1 cellular context compared by ENCODE assay signal in the genomic region with DNA sequence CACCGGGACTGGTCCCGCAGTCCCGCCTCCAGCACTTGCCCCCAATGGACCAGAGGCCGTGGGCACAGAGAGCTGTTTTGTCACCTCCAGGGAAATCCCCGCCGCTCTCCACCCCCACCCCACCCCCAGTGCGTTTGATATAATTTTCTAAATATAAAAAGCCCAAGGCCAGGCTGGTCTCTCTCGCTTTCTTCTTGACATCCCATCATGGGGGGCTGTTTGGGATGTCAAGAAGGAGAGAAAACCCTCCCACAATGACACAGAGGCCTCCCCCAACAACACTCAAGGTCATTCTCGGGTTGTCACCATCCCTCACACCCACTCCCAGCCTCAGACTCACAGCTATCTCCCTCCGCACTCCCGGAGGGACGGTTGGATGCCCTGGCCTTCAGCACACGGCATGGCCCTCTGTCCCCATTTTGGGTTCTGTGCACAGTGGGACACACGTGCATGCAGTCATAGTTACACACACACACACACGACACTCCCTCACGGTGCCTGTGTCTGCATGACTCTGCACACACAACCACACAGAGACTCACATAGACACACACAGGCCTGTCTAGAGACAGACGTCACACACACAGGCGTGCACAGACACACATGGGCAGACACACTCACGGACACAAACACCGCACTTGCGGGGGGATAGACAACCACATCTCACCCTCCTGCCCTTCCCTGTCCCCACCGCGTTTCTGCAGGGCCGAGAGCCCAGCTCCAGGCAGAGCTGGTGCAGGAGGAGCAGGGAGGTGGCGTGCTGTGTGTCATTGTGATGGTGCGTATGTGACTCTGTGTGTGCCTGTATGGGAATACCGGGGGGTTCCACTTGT.
A peak's percentile ranks its signal among the peaks of the same experiment; 100 is the strongest.
TF ChIP-seq lines count a peak whose summit lies in the region.

No MANE protein-coding gene starts in this region.

TF ChIP-seq in GM12878, 131 proteins besides CTCF, POLR2A, EP300 and RAD21 (continued from another document):
- TF ChIP-seq, protein P1, sequence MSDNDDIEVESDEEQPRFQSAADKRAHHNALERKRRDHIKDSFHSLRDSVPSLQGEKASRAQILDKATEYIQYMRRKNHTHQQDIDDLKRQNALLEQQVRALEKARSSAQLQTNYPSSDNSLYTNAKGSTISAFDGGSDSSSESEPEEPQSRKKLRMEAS (IDR thresholded peaks at IDR 0.05; ENCODE audit: low read depth, low read length): no peak
- TF ChIP-seq IKZF2 (IDR thresholded peaks at IDR 0.05) (0 out of 4 replicates have a peak, but pooled peaks of 1 of the 2 experiments have one; percentile 18), ZSCAN29 (IDR thresholded peaks at IDR 0.05) (no peak), CEBPB (IDR thresholded peaks at IDR 0.05; ENCODE audit: borderline replicate concordance in 1 of 2, low read depth in 2 of 2, low read length in 2 of 2) (no peak), NFIC (IDR thresholded peaks at IDR 0.05; ENCODE audit: low read depth, low read length) (no peak), MEF2B (IDR thresholded peaks at IDR 0.05; ENCODE audit: partially characterized antibody, poor library complexity, severe bottlenecking) (peak; percentile 8), ZNF207 (IDR thresholded peaks at IDR 0.05; ENCODE audit: borderline replicate concordance) (no peak), ZBED1 (IDR thresholded peaks at IDR 0.05; ENCODE audit: borderline replicate concordance) (no peak), CHD2 (IDR thresholded peaks at IDR 0.05; ENCODE audit: borderline replicate concordance, low read depth, low read length) (no peak), RUNX3 (IDR thresholded peaks at IDR 0.05; ENCODE audit: low read length) (0 out of 2 replicates have a peak, but pooled peaks have one; percentile 0), BCL11A (IDR thresholded peaks at IDR 0.05; ENCODE audit: low read depth, low read length) (no peak), MEF2A (IDR thresholded peaks at IDR 0.05; ENCODE audit: insufficient read depth, low read depth, low read length) (no peak), ZZZ3 (IDR thresholded peaks at IDR 0.05; ENCODE audit: control insufficient read depth, insufficient read length, low read depth) (no peak), MTA2 (IDR thresholded peaks at IDR 0.05; ENCODE audit: low read depth) (no peak), NFXL1 (IDR thresholded peaks at IDR 0.05; ENCODE audit: borderline replicate concordance) (no peak), RCOR1 (conservative IDR thresholded peaks at IDR 0.05; ENCODE audit: low read depth, low read length) (no peak), HDAC6 (IDR thresholded peaks at IDR 0.05; ENCODE audit: unreplicated experiment) (no peak), EGR1 (IDR thresholded peaks at IDR 0.05; ENCODE audit: borderline replicate concordance in 1 of 2, low read depth in 2 of 2, low read length in 2 of 2) (0 out of 3 replicates have a peak, but pooled peaks of 1 of the 2 experiments have one; percentile 26), PAX5 (IDR thresholded peaks at IDR 0.05; ENCODE audit: borderline replicate concordance, low read depth, low read length) (0 out of 2 replicates have a peak, but pooled peaks have one; percentile 10), POU2F2 (IDR thresholded peaks at IDR 0.05; ENCODE audit: borderline replicate concordance, low read depth, low read length) (no peak), BHLHE40 (IDR thresholded peaks at IDR 0.05; ENCODE audit: borderline replicate concordance in 1 of 2, low read depth in 2 of 2, low read length in 1 of 2) (peak in 1 of 2 experiments; percentile 40; a peak in 1 of 4 replicates), DPF2 (IDR thresholded peaks at IDR 0.05) (0 out of 2 replicates have a peak, but pooled peaks have one; percentile 22)
- TF ChIP-seq, protein P2, sequence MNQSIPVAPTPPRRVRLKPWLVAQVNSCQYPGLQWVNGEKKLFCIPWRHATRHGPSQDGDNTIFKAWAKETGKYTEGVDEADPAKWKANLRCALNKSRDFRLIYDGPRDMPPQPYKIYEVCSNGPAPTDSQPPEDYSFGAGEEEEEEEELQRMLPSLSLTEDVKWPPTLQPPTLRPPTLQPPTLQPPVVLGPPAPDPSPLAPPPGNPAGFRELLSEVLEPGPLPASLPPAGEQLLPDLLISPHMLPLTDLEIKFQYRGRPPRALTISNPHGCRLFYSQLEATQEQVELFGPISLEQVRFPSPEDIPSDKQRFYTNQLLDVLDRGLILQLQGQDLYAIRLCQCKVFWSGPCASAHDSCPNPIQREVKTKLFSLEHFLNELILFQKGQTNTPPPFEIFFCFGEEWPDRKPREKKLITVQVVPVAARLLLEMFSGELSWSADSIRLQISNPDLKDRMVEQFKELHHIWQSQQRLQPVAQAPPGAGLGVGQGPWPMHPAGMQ (IDR thresholded peaks at IDR 0.05; ENCODE audit: borderline replicate concordance): no peak
- TF ChIP-seq, protein P3, sequence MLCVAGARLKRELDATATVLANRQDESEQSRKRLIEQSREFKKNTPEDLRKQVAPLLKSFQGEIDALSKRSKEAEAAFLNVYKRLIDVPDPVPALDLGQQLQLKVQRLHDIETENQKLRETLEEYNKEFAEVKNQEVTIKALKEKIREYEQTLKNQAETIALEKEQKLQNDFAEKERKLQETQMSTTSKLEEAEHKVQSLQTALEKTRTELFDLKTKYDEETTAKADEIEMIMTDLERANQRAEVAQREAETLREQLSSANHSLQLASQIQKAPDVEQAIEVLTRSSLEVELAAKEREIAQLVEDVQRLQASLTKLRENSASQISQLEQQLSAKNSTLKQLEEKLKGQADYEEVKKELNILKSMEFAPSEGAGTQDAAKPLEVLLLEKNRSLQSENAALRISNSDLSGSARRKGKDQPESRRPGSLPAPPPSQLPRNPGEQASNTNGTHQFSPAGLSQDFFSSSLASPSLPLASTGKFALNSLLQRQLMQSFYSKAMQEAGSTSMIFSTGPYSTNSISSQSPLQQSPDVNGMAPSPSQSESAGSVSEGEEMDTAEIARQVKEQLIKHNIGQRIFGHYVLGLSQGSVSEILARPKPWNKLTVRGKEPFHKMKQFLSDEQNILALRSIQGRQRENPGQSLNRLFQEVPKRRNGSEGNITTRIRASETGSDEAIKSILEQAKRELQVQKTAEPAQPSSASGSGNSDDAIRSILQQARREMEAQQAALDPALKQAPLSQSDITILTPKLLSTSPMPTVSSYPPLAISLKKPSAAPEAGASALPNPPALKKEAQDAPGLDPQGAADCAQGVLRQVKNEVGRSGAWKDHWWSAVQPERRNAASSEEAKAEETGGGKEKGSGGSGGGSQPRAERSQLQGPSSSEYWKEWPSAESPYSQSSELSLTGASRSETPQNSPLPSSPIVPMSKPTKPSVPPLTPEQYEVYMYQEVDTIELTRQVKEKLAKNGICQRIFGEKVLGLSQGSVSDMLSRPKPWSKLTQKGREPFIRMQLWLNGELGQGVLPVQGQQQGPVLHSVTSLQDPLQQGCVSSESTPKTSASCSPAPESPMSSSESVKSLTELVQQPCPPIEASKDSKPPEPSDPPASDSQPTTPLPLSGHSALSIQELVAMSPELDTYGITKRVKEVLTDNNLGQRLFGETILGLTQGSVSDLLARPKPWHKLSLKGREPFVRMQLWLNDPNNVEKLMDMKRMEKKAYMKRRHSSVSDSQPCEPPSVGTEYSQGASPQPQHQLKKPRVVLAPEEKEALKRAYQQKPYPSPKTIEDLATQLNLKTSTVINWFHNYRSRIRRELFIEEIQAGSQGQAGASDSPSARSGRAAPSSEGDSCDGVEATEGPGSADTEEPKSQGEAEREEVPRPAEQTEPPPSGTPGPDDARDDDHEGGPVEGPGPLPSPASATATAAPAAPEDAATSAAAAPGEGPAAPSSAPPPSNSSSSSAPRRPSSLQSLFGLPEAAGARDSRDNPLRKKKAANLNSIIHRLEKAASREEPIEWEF (IDR thresholded peaks at IDR 0.05; ENCODE audit: insufficient replicate concordance, low read depth, low read length): no peak
- TF ChIP-seq, protein P4, sequence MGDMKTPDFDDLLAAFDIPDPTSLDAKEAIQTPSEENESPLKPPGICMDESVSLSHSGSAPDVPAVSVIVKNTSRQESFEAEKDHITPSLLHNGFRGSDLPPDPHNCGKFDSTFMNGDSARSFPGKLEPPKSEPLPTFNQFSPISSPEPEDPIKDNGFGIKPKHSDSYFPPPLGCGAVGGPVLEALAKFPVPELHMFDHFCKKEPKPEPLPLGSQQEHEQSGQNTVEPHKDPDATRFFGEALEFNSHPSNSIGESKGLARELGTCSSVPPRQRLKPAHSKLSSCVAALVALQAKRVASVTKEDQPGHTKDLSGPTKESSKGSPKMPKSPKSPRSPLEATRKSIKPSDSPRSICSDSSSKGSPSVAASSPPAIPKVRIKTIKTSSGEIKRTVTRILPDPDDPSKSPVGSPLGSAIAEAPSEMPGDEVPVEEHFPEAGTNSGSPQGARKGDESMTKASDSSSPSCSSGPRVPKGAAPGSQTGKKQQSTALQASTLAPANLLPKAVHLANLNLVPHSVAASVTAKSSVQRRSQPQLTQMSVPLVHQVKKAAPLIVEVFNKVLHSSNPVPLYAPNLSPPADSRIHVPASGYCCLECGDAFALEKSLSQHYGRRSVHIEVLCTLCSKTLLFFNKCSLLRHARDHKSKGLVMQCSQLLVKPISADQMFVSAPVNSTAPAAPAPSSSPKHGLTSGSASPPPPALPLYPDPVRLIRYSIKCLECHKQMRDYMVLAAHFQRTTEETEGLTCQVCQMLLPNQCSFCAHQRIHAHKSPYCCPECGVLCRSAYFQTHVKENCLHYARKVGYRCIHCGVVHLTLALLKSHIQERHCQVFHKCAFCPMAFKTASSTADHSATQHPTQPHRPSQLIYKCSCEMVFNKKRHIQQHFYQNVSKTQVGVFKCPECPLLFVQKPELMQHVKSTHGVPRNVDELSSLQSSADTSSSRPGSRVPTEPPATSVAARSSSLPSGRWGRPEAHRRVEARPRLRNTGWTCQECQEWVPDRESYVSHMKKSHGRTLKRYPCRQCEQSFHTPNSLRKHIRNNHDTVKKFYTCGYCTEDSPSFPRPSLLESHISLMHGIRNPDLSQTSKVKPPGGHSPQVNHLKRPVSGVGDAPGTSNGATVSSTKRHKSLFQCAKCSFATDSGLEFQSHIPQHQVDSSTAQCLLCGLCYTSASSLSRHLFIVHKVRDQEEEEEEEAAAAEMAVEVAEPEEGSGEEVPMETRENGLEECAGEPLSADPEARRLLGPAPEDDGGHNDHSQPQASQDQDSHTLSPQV (IDR thresholded peaks at IDR 0.05): no peak
- TF ChIP-seq, protein P5, sequence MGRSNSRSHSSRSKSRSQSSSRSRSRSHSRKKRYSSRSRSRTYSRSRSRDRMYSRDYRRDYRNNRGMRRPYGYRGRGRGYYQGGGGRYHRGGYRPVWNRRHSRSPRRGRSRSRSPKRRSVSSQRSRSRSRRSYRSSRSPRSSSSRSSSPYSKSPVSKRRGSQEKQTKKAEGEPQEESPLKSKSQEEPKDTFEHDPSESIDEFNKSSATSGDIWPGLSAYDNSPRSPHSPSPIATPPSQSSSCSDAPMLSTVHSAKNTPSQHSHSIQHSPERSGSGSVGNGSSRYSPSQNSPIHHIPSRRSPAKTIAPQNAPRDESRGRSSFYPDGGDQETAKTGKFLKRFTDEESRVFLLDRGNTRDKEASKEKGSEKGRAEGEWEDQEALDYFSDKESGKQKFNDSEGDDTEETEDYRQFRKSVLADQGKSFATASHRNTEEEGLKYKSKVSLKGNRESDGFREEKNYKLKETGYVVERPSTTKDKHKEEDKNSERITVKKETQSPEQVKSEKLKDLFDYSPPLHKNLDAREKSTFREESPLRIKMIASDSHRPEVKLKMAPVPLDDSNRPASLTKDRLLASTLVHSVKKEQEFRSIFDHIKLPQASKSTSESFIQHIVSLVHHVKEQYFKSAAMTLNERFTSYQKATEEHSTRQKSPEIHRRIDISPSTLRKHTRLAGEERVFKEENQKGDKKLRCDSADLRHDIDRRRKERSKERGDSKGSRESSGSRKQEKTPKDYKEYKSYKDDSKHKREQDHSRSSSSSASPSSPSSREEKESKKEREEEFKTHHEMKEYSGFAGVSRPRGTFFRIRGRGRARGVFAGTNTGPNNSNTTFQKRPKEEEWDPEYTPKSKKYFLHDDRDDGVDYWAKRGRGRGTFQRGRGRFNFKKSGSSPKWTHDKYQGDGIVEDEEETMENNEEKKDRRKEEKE (IDR thresholded peaks at IDR 0.05): no peak
- TF ChIP-seq, protein P6, sequence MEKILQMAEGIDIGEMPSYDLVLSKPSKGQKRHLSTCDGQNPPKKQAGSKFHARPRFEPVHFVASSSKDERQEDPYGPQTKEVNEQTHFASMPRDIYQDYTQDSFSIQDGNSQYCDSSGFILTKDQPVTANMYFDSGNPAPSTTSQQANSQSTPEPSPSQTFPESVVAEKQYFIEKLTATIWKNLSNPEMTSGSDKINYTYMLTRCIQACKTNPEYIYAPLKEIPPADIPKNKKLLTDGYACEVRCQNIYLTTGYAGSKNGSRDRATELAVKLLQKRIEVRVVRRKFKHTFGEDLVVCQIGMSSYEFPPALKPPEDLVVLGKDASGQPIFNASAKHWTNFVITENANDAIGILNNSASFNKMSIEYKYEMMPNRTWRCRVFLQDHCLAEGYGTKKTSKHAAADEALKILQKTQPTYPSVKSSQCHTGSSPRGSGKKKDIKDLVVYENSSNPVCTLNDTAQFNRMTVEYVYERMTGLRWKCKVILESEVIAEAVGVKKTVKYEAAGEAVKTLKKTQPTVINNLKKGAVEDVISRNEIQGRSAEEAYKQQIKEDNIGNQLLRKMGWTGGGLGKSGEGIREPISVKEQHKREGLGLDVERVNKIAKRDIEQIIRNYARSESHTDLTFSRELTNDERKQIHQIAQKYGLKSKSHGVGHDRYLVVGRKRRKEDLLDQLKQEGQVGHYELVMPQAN (conservative IDR thresholded peaks at IDR 0.05): no peak
